17 cellular contexts compared by ENCODE assay signal in the genomic region with DNA sequence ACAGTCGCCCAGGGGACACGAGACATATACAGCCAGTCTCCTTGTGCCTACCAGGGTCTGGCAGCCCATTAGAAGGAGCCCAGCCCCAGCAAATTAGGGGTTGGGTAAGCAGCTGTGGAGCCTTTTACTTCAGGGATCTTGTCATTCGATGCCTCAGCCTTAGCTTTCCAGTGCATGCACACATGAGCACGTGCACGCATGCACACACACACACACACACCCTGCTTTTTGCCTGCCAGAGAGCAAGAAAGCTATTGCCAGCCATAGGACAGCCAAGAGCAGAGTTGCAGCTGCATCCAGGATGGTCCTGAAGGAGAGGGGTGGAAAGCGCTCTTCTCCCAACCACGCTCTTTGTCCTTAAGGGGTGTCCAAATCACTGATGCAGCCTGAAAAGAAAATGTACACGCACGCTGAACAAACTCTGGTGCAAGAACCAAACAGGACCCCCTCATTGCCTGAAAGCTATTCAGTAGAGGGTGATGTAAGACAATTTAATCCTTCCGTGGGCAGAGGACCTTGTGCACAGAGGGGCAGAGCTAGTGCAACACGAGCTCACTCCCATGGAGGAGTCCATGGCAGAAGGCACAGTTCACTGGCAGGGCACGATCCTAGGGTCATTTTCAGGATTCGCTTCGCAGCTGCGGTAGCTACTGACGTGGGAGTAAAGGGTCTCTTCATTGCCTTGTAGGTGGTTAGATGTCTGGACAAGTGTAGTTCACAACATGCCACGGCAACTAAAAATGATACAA.
"Had no signal": no experiment of that assay in that cellular context is flagged by ENCODE, and none has a peak within 500 bp of the region (broad histone marks: within the 10 kb centered on the region; RNA-seq: fewer than 3 reads in every experiment).

No MANE protein-coding gene starts in this region.

- H3K36me3 ChIP-seq: esophagus muscularis mucosa, gastrocnemius medialis, heart right ventricle, tibial nerve had no signal

- H3K9me3 ChIP-seq: gastrocnemius medialis, heart right ventricle, mucosa of descending colon, testis, tibial nerve had no signal

- H3K4me3 ChIP-seq: esophagus muscularis mucosa, gastrocnemius medialis, heart right ventricle, mucosa of descending colon, testis, tibial nerve had no signal

- H3K27ac ChIP-seq: epithelial cell of prostate, esophagus muscularis mucosa, gastrocnemius medialis, heart right ventricle, testis, tibial nerve had no signal

- DNase-seq: effector memory CD8-positive, alpha-beta T cell; gastrocnemius medialis; heart right ventricle; hypothalamus; kidney glomerular epithelial cell; mammary epithelial cell; mucosa of descending colon; naive thymus-derived CD8-positive, alpha-beta T cell; posterior cingulate gyrus; right cardiac atrium; stimulated activated CD4-positive, alpha-beta T cell treated with anti-CD3 and anti-CD28 coated beads, Interleukin-4, amount 100 ng/mL, for 1 hour; testis had no signal

- H3K4me1 ChIP-seq: esophagus muscularis mucosa, gastrocnemius medialis, heart right ventricle, testis had no signal

- ATAC-seq: effector memory CD8-positive, alpha-beta T cell; heart right ventricle; left lobe of liver; mucosa of descending colon; naive thymus-derived CD8-positive, alpha-beta T cell; right cardiac atrium; stimulated activated memory B cell treated with anti-CD40 and anti-IgM and Interleukin-4, amounts not matched to agents 10 μg/mL and 1 μg/mL and 100 μg/mL, for 72 hours had no signal

- H3K27me3 ChIP-seq: esophagus muscularis mucosa, gastrocnemius medialis, heart right ventricle, testis, tibial nerve had no signal
